ENCODE assay signal across 8 cellular contexts in the genomic region with DNA sequence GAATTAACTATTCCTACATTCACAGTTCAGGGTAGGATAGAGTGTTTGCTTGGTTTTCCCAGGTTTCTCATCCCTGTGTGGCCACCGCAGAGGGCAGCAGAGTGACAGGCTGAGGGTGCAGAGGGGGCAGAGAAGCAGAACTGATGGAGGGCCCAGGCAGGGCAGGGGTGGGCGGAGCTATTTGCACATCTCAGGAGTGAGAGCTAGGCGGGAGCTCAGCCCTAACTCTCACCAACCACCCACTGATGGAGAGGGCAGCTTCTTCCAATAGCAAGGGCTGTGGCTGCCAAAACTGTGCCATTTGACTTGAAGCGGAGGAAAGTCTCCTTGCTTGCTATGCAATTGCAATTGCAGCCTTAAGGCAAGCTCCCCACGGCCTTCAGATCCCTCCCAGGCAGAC. TPM values are rescaled to one million over a fixed set of nuclear protein-coding genes. Genes with fewer than 3 reads are reported as not detected.
DNase-seq lines count a peak whose midpoint lies in the region; ATAC-seq lines count a peak whose summit lies in the region.

No MANE protein-coding gene starts in this region.

- H3K36me3 Mint-ChIP-seq in activated T-helper 17 cell treated with anti-CD3 and anti-CD28 coated beads, Interleukin-2, amount 50 U/mL, for 72 hours (ENCODE audit: low read depth): peaks cover 4% of the 10 kb centered on the region

- ATAC-seq in GM21576 (IDR thresholded peaks at IDR 0.05; ENCODE audit: unreplicated experiment): peak; percentile 66
- no peak for ATAC-seq in activated T-helper 17 cell treated with anti-CD3 and anti-CD28 coated beads, Interleukin-2, amount 50 U/mL, for 72 hours (replicated peaks)

- no peak overlapping the region for H3K27ac Mint-ChIP-seq in activated T-helper 17 cell treated with anti-CD3 and anti-CD28 coated beads, Interleukin-2, amount 50 U/mL, for 72 hours

- no peak overlapping the region for H3K4me3 Mint-ChIP-seq in activated T-helper 17 cell treated with anti-CD3 and anti-CD28 coated beads, Interleukin-2, amount 50 U/mL, for 72 hours

- H3K27me3 Mint-ChIP-seq in activated T-helper 17 cell treated with anti-CD3 and anti-CD28 coated beads, Interleukin-2, amount 50 U/mL, for 72 hours: no peaks in the 10 kb centered on the region

- peaks cover 3% of the 10 kb centered on the region for H3K9me3 Mint-ChIP-seq in activated T-helper 17 cell treated with anti-CD3 and anti-CD28 coated beads, Interleukin-2, amount 50 U/mL, for 72 hours

- DNase-seq in Daoy (ENCODE audit: low read depth) (peak; percentile 18), NCI-H69 (lab: John Stamatoyannopoulos, UW) (peak; percentile 55), iPS-NIHi7 (ENCODE audit: extremely low spot score) (peak; percentile 92), NCI-H2081 treated with DMSO at 0.1 percent for 48 hours (lab: John Stamatoyannopoulos, UW) (no peak), NCI-H774 (lab: John Stamatoyannopoulos, UW) (no peak), DMS114 treated with DMSO at 0.1 percent for 48 hours (lab: John Stamatoyannopoulos, UW; ENCODE audit: unreplicated experiment) (no peak)

- H3K4me1 Mint-ChIP-seq in activated T-helper 17 cell treated with anti-CD3 and anti-CD28 coated beads, Interleukin-2, amount 50 U/mL, for 72 hours: peaks cover 8% of the 10 kb centered on the region

RNA-seq across cellular contexts. Expression of a gene that starts 12.0 kb away (rescaled TPM):
- 88.3 and 95.9 TPM in 2 replicates for total RNA-seq in Daoy (2014; rRNA removed; shearing (Covaris generic))
- 100 to 1,000 TPM; 170 to 262 TPM for total RNA-seq in activated T-helper 17 cell treated with anti-CD3 and anti-CD28 coated beads, Interleukin-2, amount 50 U/mL, for 72 hours

Comparison
In these comparisons a context has a peak if more than half of its experiments do, and no peak if none do; other contexts are left out.
1. DNase-seq: peak in Daoy (single experiment), NCI-H69 (single experiment) and iPS-NIHi7 (single experiment); none in NCI-H2081 treated with DMSO at 0.1 percent for 48 hours (single experiment), NCI-H774 (single experiment) and DMS114 treated with DMSO at 0.1 percent for 48 hours (single experiment).